17 cellular contexts compared by ENCODE assay signal in genomic region chr21:31298618-31299269, GRCh38. TPM values are rescaled to one million over a fixed set of nuclear protein-coding genes. Genes with fewer than 3 reads are reported as not detected.
DNase-seq lines count a peak whose midpoint lies in the region; ATAC-seq and TF ChIP-seq lines count a peak whose summit lies in the region.
"Had no signal": no experiment of that assay in that cellular context is flagged by ENCODE, and none has a peak within 500 bp of the region (broad histone marks: within the 10 kb centered on the region; RNA-seq: fewer than 3 reads in every experiment).

No MANE protein-coding gene starts in this region.

- H3K4me3 Mint-ChIP-seq in osteocyte (ENCODE audit: unreplicated experiment) = no peak overlapping the region
- H3K4me3 Mint-ChIP-seq: activated T-helper 1 cell treated with anti-CD3 and anti-CD28 coated beads, Interleukin-12 subunit alpha, Interleukin-12 subunit beta, Interleukin-2, Interleukin-4 antibody, amounts not matched to agents 30 ng/mL and 10 ng/mL and 1 ng/mL, durations not matched to agents 14 hours and 24 hours and 36 hours; stimulated activated memory B cell treated with anti-CD40 and anti-IgM and Interleukin-4, amounts not matched to agents 10 μg/mL and 1 μg/mL and 100 μg/mL, for 72 hours had no signal

- no peaks in the 10 kb centered on the region for H3K27me3 ChIP-seq in endocrine pancreas (ENCODE audit: control insufficient read depth, insufficient read depth, low read length)
- H3K27me3 ChIP-seq: ovary had no signal

- ATAC-seq in HG02610 (IDR thresholded peaks at IDR 0.05; ENCODE audit: unreplicated experiment) = peak; percentile 21
- ATAC-seq in HG03457 (IDR thresholded peaks at IDR 0.05; ENCODE audit: unreplicated experiment) = no peak
- ATAC-seq: stimulated activated memory B cell treated with anti-CD40 and anti-IgM and Interleukin-4, amounts not matched to agents 10 μg/mL and 1 μg/mL and 100 μg/mL, for 72 hours had no signal

- peak; percentile 11 for DNase-seq in GM12865 (ENCODE audit: low read depth)
- no peak for DNase-seq in osteocyte (ENCODE audit: extremely low spot score, unreplicated experiment)
- DNase-seq in G401 (ENCODE audit: low spot score) = no peak
- DNase-seq in MV-4-11 (lab: John Stamatoyannopoulos, UW) = no peak
- DNase-seq in activated CD4-positive, alpha-beta T cell treated with anti-CD3 and anti-CD28 coated beads for 4 hours = no peak
- DNase-seq: activated CD4-positive, alpha-beta T cell treated with anti-CD3 and anti-CD28 coated beads, Interleukin-2, amount 50 U/mL, for 48 hours; GDM1; NCI-H1694; NCI-H446 treated with DMSO at 0.1 percent for 48 hours; ovary had no signal

- H3K4me1 Mint-ChIP-seq in osteocyte (ENCODE audit: unreplicated experiment) = peaks cover 20% of the 10 kb centered on the region
- H3K4me1 Mint-ChIP-seq: stimulated activated memory B cell treated with anti-CD40 and anti-IgM and Interleukin-4, amounts not matched to agents 10 μg/mL and 1 μg/mL and 100 μg/mL, for 72 hours had no signal

- peak overlapping the region; percentile 16 for H3K27ac Mint-ChIP-seq in osteocyte (ENCODE audit: unreplicated experiment)
- H3K27ac Mint-ChIP-seq: activated T-helper 1 cell treated with anti-CD3 and anti-CD28 coated beads, Interleukin-12 subunit alpha, Interleukin-12 subunit beta, Interleukin-2, Interleukin-4 antibody, amounts not matched to agents 30 ng/mL and 10 ng/mL and 1 ng/mL, durations not matched to agents 14 hours and 24 hours and 36 hours; stimulated activated memory B cell treated with anti-CD40 and anti-IgM and Interleukin-4, amounts not matched to agents 10 μg/mL and 1 μg/mL and 100 μg/mL, for 72 hours had no signal

- H3K9me3 Mint-ChIP-seq in osteocyte (ENCODE audit: unreplicated experiment) = no peaks in the 10 kb centered on the region
- H3K9me3 Mint-ChIP-seq: activated T-helper 1 cell treated with anti-CD3 and anti-CD28 coated beads, Interleukin-12 subunit alpha, Interleukin-12 subunit beta, Interleukin-2, Interleukin-4 antibody, amounts not matched to agents 30 ng/mL and 10 ng/mL and 1 ng/mL, durations not matched to agents 14 hours and 24 hours and 36 hours had no signal

- in situ Hi-C loops in G401 (cut with HindIII; ENCODE audit: low sequenced_read_pairs) = no loop called here

- TF ChIP-seq CTCF in GM12865 (IDR thresholded peaks at IDR 0.05; ENCODE audit: insufficient read depth, low read depth, low read length, missing control alignments) = no peak
- TF ChIP-seq CTCF in osteocyte (IDR thresholded peaks at IDR 0.05) = no peak

- H3K27me3 Mint-ChIP-seq in osteocyte (ENCODE audit: unreplicated experiment) = no peaks in the 10 kb centered on the region

- H3K36me3 Mint-ChIP-seq in osteocyte (ENCODE audit: unreplicated experiment) = no peaks in the 10 kb centered on the region
- H3K36me3 Mint-ChIP-seq: stimulated activated memory B cell treated with anti-CD40 and anti-IgM and Interleukin-4, amounts not matched to agents 10 μg/mL and 1 μg/mL and 100 μg/mL, for 72 hours had no signal

- no peak overlapping the region for H3K9ac ChIP-seq in endocrine pancreas (ENCODE audit: control insufficient read depth, insufficient read depth, low read length)

- no peaks in the 10 kb centered on the region for H3K36me3 ChIP-seq in endocrine pancreas (ENCODE audit: control insufficient read depth, insufficient read depth, low read length)
- H3K36me3 ChIP-seq: ovary had no signal

- H3K4me1 ChIP-seq in endocrine pancreas (ENCODE audit: control insufficient read depth, insufficient read depth, low read length) = peaks cover 17% of the 10 kb centered on the region

- no peaks in the 10 kb centered on the region for H3K9me3 ChIP-seq in endocrine pancreas (ENCODE audit: control insufficient read depth, low read length)
- H3K9me3 ChIP-seq: ovary had no signal

- H3K4me3 ChIP-seq in GM12865 (ENCODE audit: low read depth, low read length) (no peak overlapping the region), endocrine pancreas (ENCODE audit: control insufficient read depth, insufficient read depth, low read length) (peak overlapping the region; percentile 14)
- H3K4me3 ChIP-seq: coronary artery, ovary, skin epidermis had no signal

RNA-seq across cellular contexts. Expression of gene TIAM1, which starts 45.3 kb away (rescaled TPM):
- 16.7 and 17.7 TPM in 2 replicates for total RNA-seq in osteocyte
- total RNA-seq in G401 (2014; rRNA removed; shearing (Covaris generic)) = 0.03 and 0.49 TPM in 2 replicates

Comparison
In these comparisons a context has a peak if more than half of its experiments do, and no peak if none do; other contexts are left out.
1. RNA of gene TIAM1, which starts 45.3 kb away (total RNA-seq): 16.7 to 17.7 TPM in osteocyte; 0.03 to 0.49 TPM in G401; every median in the first group is over 10 times any median in the second.